Comparison of ENCODE assay signal across 8 cellular contexts in genomic region chr10:104121485-104122272, GRCh38. TPM values are rescaled to one million over a fixed set of nuclear protein-coding genes. Genes with fewer than 3 reads are reported as not detected.
A peak's percentile ranks its signal among the peaks of the same experiment; 100 is the strongest.
DNase-seq lines count a peak whose midpoint lies in the region; ATAC-seq and TF ChIP-seq lines count a peak whose summit lies in the region.

Gene SFR1 (plus strand): TSS chr10:104122171. CDS start chr10:104122184, 13 bp downstream.

- H3K4me3 ChIP-seq in H7 (ENCODE audit: insufficient read depth, low read depth, low read length) (peak within 1 kb of the TSS; percentile 76), Loucy (ENCODE audit: low read length, poor library complexity, severe bottlenecking) (peak within 1 kb of the TSS; percentile 90), fibroblast of mammary gland (ENCODE audit: control insufficient read depth, low read depth, low read length) (peak within 1 kb of the TSS; percentile 77)

- H3K4me3 Mint-ChIP-seq in natural killer cell: peak within 1 kb of the TSS; percentile 93

- H3K27me3 ChIP-seq in H7 (ENCODE audit: control insufficient read depth, insufficient read depth, low read length): no peaks in the 10 kb centered on the region
- H3K27me3 ChIP-seq in Loucy (ENCODE audit: insufficient read depth, low read length, poor library complexity, severe bottlenecking): no peaks in the 10 kb centered on the region

- H3K9me3 Mint-ChIP-seq in natural killer cell: no peaks in the 10 kb centered on the region

- DNase-seq in G401 (ENCODE audit: low spot score): peak; percentile 98
- peak; percentile 93 for DNase-seq in H7
- DNase-seq in activated T-helper 9 cell treated with anti-CD3 and anti-CD28 coated beads, Interleukin-2, amount 50 U/mL, for 16 hours (ENCODE audit: low read depth): peak; percentile 99
- peak; percentile 96 for DNase-seq in fibroblast of mammary gland (ENCODE audit: low read depth)
- DNase-seq in natural killer cell: peak; percentile 99
- DNase-seq in stimulated activated naive CD4-positive, alpha-beta T cell treated with Interleukin-2 at 50 U/mL for 16 hours (lab: John Stamatoyannopoulos, UW): peak; percentile 98

- H3K36me3 ChIP-seq in H7 (replicated peaks; ENCODE audit: control insufficient read depth, insufficient read depth, low read length) (no peaks in the 10 kb centered on the region), Loucy (ENCODE audit: insufficient read depth, low read length) (no peaks in the 10 kb centered on the region)

- no peaks in the 10 kb centered on the region for H3F3A ChIP-seq in Loucy (ENCODE audit: low read depth)

- H3K9me2 ChIP-seq in Loucy (replicated peaks; ENCODE audit: low read depth, low read length): no peaks in the 10 kb centered on the region

- peak; percentile 85 to 97 (median 90) for ATAC-seq in natural killer cell

- in situ Hi-C loops in G401 (cut with HindIII; ENCODE audit: low sequenced_read_pairs): no loop called here

- H3K27me3 Mint-ChIP-seq in natural killer cell (ENCODE audit: low read depth in 2 of 2): peaks cover 0 to 9% of the 10 kb centered on the region in 2 donors

- H3K9me3 ChIP-seq in Loucy (ENCODE audit: insufficient read depth, low read depth, low read length): no peaks in the 10 kb centered on the region

- H2AFZ ChIP-seq in Loucy (ENCODE audit: low read length): peak within 1 kb of the TSS; percentile 91

- H3K9ac ChIP-seq in Loucy (ENCODE audit: low read depth, low read length, poor library complexity, severe bottlenecking): peak within 1 kb of the TSS; percentile 97

- H3K27ac Mint-ChIP-seq in natural killer cell: peak within 1 kb of the TSS; percentile 98 to 99

- H3K4me1 ChIP-seq in Loucy (ENCODE audit: insufficient read depth, low read length, poor library complexity, severe bottlenecking): peaks cover 21% of the 10 kb centered on the region

- H3K36me3 Mint-ChIP-seq in natural killer cell: no peaks in the 10 kb centered on the region

- peaks cover 20% of the 10 kb centered on the region for H3K79me2 ChIP-seq in Loucy (ENCODE audit: insufficient read depth, low read length)

- intact Hi-C loops in natural killer cell (cut with micrococcal nuclease): loop anchor here (1.0 to 5.0 kb wide), 6 partner anchors 139 to 233 kb away; partner anchors contain the start of genes GSTO2 and ITPRIP

- peak; percentile 91 for TF ChIP-seq POLR2A in Raji (IDR thresholded peaks at IDR 0.05; ENCODE audit: insufficient read depth, low read depth, low read length)

- H3K4me2 ChIP-seq in Loucy (ENCODE audit: low read depth, low read length, poor library complexity, severe bottlenecking): peak within 1 kb of the TSS; percentile 84

- TF ChIP-seq CTCF in Loucy (conservative IDR thresholded peaks at IDR 0.05; ENCODE audit: low read length): peak; percentile 61
- peak; percentile 30 for TF ChIP-seq CTCF in fibroblast of mammary gland (conservative IDR thresholded peaks at IDR 0.05; ENCODE audit: control insufficient read depth, insufficient read depth, low read depth, low read length)
- TF ChIP-seq CTCF in natural killer cell (IDR thresholded peaks at IDR 0.05): peak; percentile 51

- H3K4me1 Mint-ChIP-seq in natural killer cell: peaks cover 14% of the 10 kb centered on the region in 2 donors

- no peaks in the 10 kb centered on the region for H4K20me1 ChIP-seq in Loucy (ENCODE audit: insufficient read depth, low read length, poor library complexity, severe bottlenecking)

RNA-seq across cellular contexts. Expression of gene SFR1, which starts in this region (rescaled TPM):
- 16.6 and 17.7 TPM in 2 replicates for total RNA-seq in G401 (2014; rRNA removed; shearing (Covaris generic))
- total RNA-seq in H7 (2014; rRNA removed; shearing (Covaris generic)): 17.6 and 18.5 TPM in 2 replicates
- total RNA-seq in natural killer cell: 10 to 100 TPM in 2 of 3 donors, 1 to 10 TPM in 1; 9.1 to 19.1 (median 18.3) TPM

Comparison
In these comparisons a context has a peak if more than half of its experiments do, and no peak if none do; other contexts are left out.
1. Peak in every context shown above with its lines: DNase-seq, ATAC-seq and H3K4me3 ChIP-seq.